ENCODE assay signal across 23 cellular contexts in the genomic region with DNA sequence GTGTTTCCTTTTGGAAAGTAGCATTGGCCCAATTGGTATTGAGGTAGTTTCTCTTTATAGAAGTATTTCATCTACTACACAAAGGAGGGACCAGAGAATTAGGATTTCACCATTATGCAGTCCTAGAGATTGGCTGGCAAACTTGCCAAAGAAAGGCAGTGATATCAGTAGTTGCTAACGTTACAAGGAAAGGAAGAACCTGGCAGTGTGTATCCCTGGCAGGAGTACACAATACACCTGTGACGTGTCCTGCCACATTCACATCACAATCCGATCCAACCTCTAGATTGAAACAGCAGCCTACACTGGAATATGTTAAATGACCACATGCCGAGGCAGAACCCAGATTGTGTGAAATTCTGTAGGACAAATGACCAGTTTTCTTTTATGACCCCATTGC.
"Had no signal": no experiment of that assay in that cellular context is flagged by ENCODE, and none has a peak within 500 bp of the region (broad histone marks: within the 10 kb centered on the region; RNA-seq: fewer than 3 reads in every experiment).

No MANE protein-coding gene starts in this region.

- H3K27me3 ChIP-seq: colonic mucosa, esophagus squamous epithelium, gastrocnemius medialis, heart right ventricle, left lung had no signal

- H3K4me1 ChIP-seq: colonic mucosa, gastrocnemius medialis, left lung, lower lobe of right lung had no signal

- DNase-seq: colonic mucosa; cortex of kidney; effector CD8-positive, alpha-beta T cell; effector memory CD8-positive, alpha-beta T cell; endodermal cell; erythroblast; esophagus squamous epithelium; foreskin melanocyte; gastrocnemius medialis; glutamatergic neuron; heart right ventricle; hippocampal formation; left cardiac atrium; left lung; left ventricle myocardium superior; lower lobe of right lung; mesenchymal stem cell; midbrain had no signal

- H3K9me3 ChIP-seq: colonic mucosa, esophagus squamous epithelium, gastrocnemius medialis, heart right ventricle, left lung, lower lobe of right lung had no signal

- ATAC-seq: effector memory CD8-positive, alpha-beta T cell; esophagus mucosa; gastrocnemius medialis; heart right ventricle; left lung; left ventricle myocardium superior; lower lobe of right lung had no signal

- H3K36me3 ChIP-seq: colonic mucosa, esophagus squamous epithelium, gastrocnemius medialis, heart right ventricle, left lung, lower lobe of right lung had no signal

- H3K27ac ChIP-seq: colonic mucosa, epithelial cell of prostate, esophagus squamous epithelium, gastrocnemius medialis, heart right ventricle, left lung, lower lobe of right lung had no signal

- H3K4me3 ChIP-seq: colonic mucosa, esophagus squamous epithelium, gastrocnemius medialis, heart right ventricle, left lung, lower lobe of right lung had no signal

- FAIRE-seq: endometrium, islet of Langerhans, keratinocyte had no signal
